ENCODE assay signal across 1 cellular context in the genomic region with DNA sequence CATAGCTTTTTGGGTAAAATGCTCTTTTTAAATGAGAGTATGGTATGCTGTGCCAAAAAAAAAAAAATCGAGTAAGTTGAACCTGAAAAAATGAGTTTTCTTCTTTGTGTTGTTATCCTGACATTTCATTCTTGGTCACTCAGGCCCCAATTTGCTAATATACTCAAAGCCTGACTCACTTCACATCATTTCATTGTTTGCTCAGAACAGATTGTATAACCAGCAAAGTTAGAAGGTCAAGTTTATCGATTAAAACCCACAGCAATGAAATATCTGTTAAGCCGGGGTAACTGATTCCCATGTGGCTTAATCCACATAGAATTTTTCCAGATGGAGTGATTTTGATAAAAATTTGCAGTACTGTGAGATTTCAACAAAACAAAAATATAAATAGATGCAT.
TF ChIP-seq lines count a peak whose summit lies in the region.

No MANE protein-coding gene starts in this region.

TF ChIP-seq in GM23338, 12 proteins besides CTCF, POLR2A, EP300 and RAD21 (continued from another document):
- TF ChIP-seq, protein P1, sequence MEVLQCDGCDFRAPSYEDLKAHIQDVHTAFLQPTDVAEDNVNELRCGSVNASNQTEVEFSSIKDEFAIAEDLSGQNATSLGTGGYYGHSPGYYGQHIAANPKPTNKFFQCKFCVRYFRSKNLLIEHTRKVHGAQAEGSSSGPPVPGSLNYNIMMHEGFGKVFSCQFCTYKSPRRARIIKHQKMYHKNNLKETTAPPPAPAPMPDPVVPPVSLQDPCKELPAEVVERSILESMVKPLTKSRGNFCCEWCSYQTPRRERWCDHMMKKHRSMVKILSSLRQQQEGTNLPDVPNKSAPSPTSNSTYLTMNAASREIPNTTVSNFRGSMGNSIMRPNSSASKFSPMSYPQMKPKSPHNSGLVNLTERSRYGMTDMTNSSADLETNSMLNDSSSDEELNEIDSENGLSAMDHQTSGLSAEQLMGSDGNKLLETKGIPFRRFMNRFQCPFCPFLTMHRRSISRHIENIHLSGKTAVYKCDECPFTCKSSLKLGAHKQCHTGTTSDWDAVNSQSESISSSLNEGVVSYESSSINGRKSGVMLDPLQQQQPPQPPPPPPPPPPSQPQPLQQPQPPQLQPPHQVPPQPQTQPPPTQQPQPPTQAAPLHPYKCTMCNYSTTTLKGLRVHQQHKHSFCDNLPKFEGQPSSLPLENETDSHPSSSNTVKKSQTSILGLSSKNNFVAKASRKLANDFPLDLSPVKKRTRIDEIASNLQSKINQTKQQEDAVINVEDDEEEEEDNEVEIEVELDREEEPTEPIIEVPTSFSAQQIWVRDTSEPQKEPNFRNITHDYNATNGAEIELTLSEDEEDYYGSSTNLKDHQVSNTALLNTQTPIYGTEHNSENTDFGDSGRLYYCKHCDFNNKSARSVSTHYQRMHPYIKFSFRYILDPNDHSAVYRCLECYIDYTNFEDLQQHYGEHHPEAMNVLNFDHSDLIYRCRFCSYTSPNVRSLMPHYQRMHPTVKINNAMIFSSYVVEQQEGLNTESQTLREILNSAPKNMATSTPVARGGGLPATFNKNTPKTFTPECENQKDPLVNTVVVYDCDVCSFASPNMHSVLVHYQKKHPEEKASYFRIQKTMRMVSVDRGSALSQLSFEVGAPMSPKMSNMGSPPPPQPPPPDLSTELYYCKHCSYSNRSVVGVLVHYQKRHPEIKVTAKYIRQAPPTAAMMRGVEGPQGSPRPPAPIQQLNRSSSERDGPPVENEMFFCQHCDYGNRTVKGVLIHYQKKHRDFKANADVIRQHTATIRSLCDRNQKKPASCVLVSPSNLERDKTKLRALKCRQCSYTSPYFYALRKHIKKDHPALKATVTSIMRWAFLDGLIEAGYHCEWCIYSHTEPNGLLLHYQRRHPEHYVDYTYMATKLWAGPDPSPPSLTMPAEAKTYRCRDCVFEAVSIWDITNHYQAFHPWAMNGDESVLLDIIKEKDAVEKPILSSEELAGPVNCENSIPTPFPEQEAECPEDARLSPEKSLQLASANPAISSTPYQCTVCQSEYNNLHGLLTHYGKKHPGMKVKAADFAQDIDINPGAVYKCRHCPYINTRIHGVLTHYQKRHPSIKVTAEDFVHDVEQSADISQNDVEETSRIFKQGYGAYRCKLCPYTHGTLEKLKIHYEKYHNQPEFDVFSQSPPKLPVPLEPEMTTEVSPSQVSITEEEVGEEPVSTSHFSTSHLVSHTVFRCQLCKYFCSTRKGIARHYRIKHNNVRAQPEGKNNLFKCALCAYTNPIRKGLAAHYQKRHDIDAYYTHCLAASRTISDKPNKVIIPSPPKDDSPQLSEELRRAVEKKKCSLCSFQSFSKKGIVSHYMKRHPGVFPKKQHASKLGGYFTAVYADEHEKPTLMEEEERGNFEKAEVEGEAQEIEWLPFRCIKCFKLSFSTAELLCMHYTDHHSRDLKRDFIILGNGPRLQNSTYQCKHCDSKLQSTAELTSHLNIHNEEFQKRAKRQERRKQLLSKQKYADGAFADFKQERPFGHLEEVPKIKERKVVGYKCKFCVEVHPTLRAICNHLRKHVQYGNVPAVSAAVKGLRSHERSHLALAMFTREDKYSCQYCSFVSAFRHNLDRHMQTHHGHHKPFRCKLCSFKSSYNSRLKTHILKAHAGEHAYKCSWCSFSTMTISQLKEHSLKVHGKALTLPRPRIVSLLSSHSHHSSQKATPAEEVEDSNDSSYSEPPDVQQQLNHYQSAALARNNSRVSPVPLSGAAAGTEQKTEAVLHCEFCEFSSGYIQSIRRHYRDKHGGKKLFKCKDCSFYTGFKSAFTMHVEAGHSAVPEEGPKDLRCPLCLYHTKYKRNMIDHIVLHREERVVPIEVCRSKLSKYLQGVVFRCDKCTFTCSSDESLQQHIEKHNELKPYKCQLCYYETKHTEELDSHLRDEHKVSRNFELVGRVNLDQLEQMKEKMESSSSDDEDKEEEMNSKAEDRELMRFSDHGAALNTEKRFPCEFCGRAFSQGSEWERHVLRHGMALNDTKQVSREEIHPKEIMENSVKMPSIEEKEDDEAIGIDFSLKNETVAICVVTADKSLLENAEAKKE (CRISPR knock-in tag; IDR thresholded peaks at IDR 0.05): no peak
- no peak for TF ChIP-seq ZNF331 (CRISPR knock-in tag; IDR thresholded peaks at IDR 0.05; ENCODE audit: low read depth)
